ENCODE assay signal across 8 cellular contexts in the genomic region with DNA sequence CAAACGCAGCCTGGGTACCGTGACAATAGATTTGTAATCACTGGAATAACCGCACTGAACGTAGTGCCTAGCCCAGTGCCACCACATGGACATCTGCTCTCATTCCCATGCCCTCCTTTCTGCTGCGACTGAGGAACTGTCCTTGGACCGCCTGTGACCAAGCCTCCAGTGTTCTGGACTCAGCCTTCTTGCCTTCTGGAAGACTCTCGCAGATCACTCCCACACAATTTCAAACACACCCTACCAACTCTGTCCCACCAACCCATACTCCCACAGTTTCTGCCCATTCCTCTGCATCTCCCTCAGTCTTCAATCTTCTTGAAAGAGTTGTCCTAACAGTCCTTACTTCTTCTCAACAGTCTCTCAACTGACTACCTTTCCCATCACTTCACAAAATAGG. TPM values are rescaled to one million over a fixed set of nuclear protein-coding genes. Genes with fewer than 3 reads are reported as not detected.
A peak's percentile ranks its signal among the peaks of the same experiment; 100 is the strongest.
DNase-seq lines count a peak whose midpoint lies in the region; ATAC-seq, FAIRE-seq and TF ChIP-seq lines count a peak whose summit lies in the region.

No MANE protein-coding gene starts in this region.

- H2BK20ac ChIP-seq in IMR-90 (ENCODE audit: low read depth, low read length), result no peak overlapping the region

- TF ChIP-seq CTCF in IMR-90 (conservative IDR thresholded peaks at IDR 0.05; ENCODE audit: low read depth, low read length), result no peak
- no peak for TF ChIP-seq CTCF in K562 (IDR thresholded peaks at IDR 0.05 in 2 of 3, conservative IDR thresholded peaks at IDR 0.05 in 1 of 3; ENCODE audit: insufficient read depth in 2 of 3, low read depth in 1 of 3, low read length in 3 of 3)
- TF ChIP-seq CTCF in thyroid gland (IDR thresholded peaks at IDR 0.05), result no peak

- WGBS in IMR-90 (ENCODE audit: extremely low coverage in 2 of 2, insufficient read length in 1 of 2), 2 experiments, result 85% methylated on average over 6 of the region's 7 CpGs; no CpG with 5 or more reads in 1 of the 2 experiments
- WGBS in K562 (ENCODE audit: insufficient coverage, low coverage, missing lambda C conversion rate), result 18% methylated on average over 7 of the region's 7 CpGs
- 68 to 72% methylated on average over 7 of the region's 7 CpGs for WGBS in thyroid gland, 2 donors

- H3K18ac ChIP-seq in IMR-90 (ENCODE audit: low read depth, low read length), result no peak overlapping the region

- H3K27me3 Mint-ChIP-seq in stimulated activated naive CD8-positive, alpha-beta T cell treated with anti-CD3 and anti-CD28 coated beads, Interleukin-15, Interleukin-2, amounts not matched to agents 100 ng/mL and 50 ng/mL, for 24 hours, result no peaks in the 10 kb centered on the region

- no peaks in the 10 kb centered on the region for H3K9me3 Mint-ChIP-seq in stimulated activated naive CD8-positive, alpha-beta T cell treated with anti-CD3 and anti-CD28 coated beads, Interleukin-15, Interleukin-2, amounts not matched to agents 100 ng/mL and 50 ng/mL, for 24 hours

- H3K27ac ChIP-seq in IMR-90 (ENCODE audit: insufficient read depth, low read length) (no peak overlapping the region), K562 (ENCODE audit: extremely low read depth, low read depth, low read length) (peak overlapping the region; percentile 49; the same call in 2 of the 3 replicates), muscle layer of colon (ENCODE audit: low read depth, low read length) (peak overlapping the region; percentile 81), thyroid gland (peak overlapping the region in 1 of 3 donors; percentile 81)

- H3K4ac ChIP-seq in IMR-90 (ENCODE audit: low read depth, low read length), result peak overlapping the region; percentile 5; the same call in 1 of the 2 replicates

- H2BK15ac ChIP-seq in IMR-90 (ENCODE audit: low read depth, low read length), result no peak overlapping the region

- H3K4me1 ChIP-seq in IMR-90 (ENCODE audit: control insufficient read depth, insufficient read depth, low read length) (peaks cover 12% of the 10 kb centered on the region), K562 (replicated peaks in 1 of 2; ENCODE audit: control insufficient read depth in 2 of 2, insufficient read depth in 2 of 2, low read length in 2 of 2) (peaks cover 16 to 26% of the 10 kb centered on the region in 2 experiments; a peak in 4 of 5 replicates), muscle layer of colon (ENCODE audit: insufficient read depth, low read length) (peaks cover 36% of the 10 kb centered on the region), thyroid gland (peaks cover 22 to 38% of the 10 kb centered on the region in 2 donors)

- H4K20me1 ChIP-seq in IMR-90 (ENCODE audit: insufficient read depth, low read length) (peaks cover 54% of the 10 kb centered on the region), K562 (replicated peaks; ENCODE audit: control insufficient read depth, insufficient read depth, low read length) (peaks cover 24% of the 10 kb centered on the region)

- H3K56ac ChIP-seq in IMR-90 (ENCODE audit: extremely low read depth, insufficient read depth, low read length), result no peak overlapping the region

- peak overlapping the region; percentile 99 for H3K4me2 ChIP-seq in IMR-90 (ENCODE audit: low read depth, low read length)
- peak overlapping the region; percentile 92 for H3K4me2 ChIP-seq in K562 (ENCODE audit: insufficient read depth, low read length)

- dilution Hi-C loops in IMR-90 (cut with HindIII; ENCODE audit: low sequenced_read_pairs, unreplicated experiment), result no loop called here

- TF ChIP-seq EP300 in K562 (IDR thresholded peaks at IDR 0.05; ENCODE audit: low read length), result no peak

- no peak overlapping the region for H2AK9ac ChIP-seq in IMR-90 (replicated peaks; ENCODE audit: low read depth, low read length, poor library complexity)

- CTCF ChIA-PET in IMR-90 (lab: Yijun Ruan, JAX), result interaction anchor here (0.9 kb wide), 1 partner anchor 43 kb away, joined by 3 read pairs; no protein-coding TSS in a partner anchor
- CTCF ChIA-PET in K562 (lab: Yijun Ruan, JAX; ENCODE audit: low intra/inter-chr PET ratio), result no interaction called here

- H3K9ac ChIP-seq in IMR-90 (ENCODE audit: low read depth, low read length), result no peak overlapping the region
- peak overlapping the region; percentile 81 to 85; a peak in 3 of 4 replicates for H3K9ac ChIP-seq in K562 (ENCODE audit: insufficient read depth in 1 of 2, low read depth in 2 of 2, low read length in 2 of 2)
- H3K9ac ChIP-seq in muscle layer of colon (ENCODE audit: low read length), result peak overlapping the region; percentile 80

- peaks cover 21 to 64% of the 10 kb centered on the region in 2 experiments for H3K79me1 ChIP-seq in IMR-90 (ENCODE audit: low read depth in 1 of 2, low read length in 2 of 2)

- H4K91ac ChIP-seq in IMR-90 (ENCODE audit: insufficient read depth, low read depth, low read length), result no peak overlapping the region

- H3K27ac Mint-ChIP-seq in stimulated activated naive CD8-positive, alpha-beta T cell treated with anti-CD3 and anti-CD28 coated beads, Interleukin-15, Interleukin-2, amounts not matched to agents 100 ng/mL and 50 ng/mL, for 24 hours, result peak overlapping the region; percentile 98

- TF ChIP-seq RAD21 in IMR-90 (IDR thresholded peaks at IDR 0.05; ENCODE audit: low read length), result no peak
- TF ChIP-seq RAD21 in K562 (CRISPR knock-in tag; conservative IDR thresholded peaks at IDR 0.05 in 1 of 2, IDR thresholded peaks at IDR 0.05 in 1 of 2), result no peak

- no peak overlapping the region; the same call in 1 of the 2 replicates for H3K14ac ChIP-seq in IMR-90 (replicated peaks; ENCODE audit: low read depth, low read length)

- H2BK120ac ChIP-seq in IMR-90 (ENCODE audit: low read depth, low read length), result no peak overlapping the region

- H3K36me3 Mint-ChIP-seq in stimulated activated naive CD8-positive, alpha-beta T cell treated with anti-CD3 and anti-CD28 coated beads, Interleukin-15, Interleukin-2, amounts not matched to agents 100 ng/mL and 50 ng/mL, for 24 hours (ENCODE audit: low read depth), result peaks cover 44% of the 10 kb centered on the region

- H4K5ac ChIP-seq in IMR-90 (ENCODE audit: low read depth, low read length), result no peak overlapping the region

- H3K9me3 ChIP-seq in IMR-90 (ENCODE audit: control insufficient read depth, insufficient read depth, low read length), result no peaks in the 10 kb centered on the region
- H3K9me3 ChIP-seq in K562 (replicated peaks; ENCODE audit: control insufficient read depth, insufficient read depth, low read depth, low read length), result no peaks in the 10 kb centered on the region
- no peaks in the 10 kb centered on the region for H3K9me3 ChIP-seq in muscle layer of colon (ENCODE audit: low read length)
- no peaks in the 10 kb centered on the region for H3K9me3 ChIP-seq in thyroid gland

- H2AFZ ChIP-seq in IMR-90 (replicated peaks; ENCODE audit: low read length, poor library complexity) (no peak overlapping the region), K562 (ENCODE audit: low read depth, low read length) (no peak overlapping the region)

- H3K27me3 ChIP-seq in IMR-90 (ENCODE audit: control insufficient read depth, insufficient read depth, low read length), result no peaks in the 10 kb centered on the region
- H3K27me3 ChIP-seq in K562 (ENCODE audit: control insufficient read depth in 2 of 2, insufficient read depth in 2 of 2, low read length in 2 of 2), result no peaks in the 10 kb centered on the region
- H3K27me3 ChIP-seq in muscle layer of colon (ENCODE audit: control insufficient read depth in 1 of 2, insufficient read depth in 2 of 2, low read length in 2 of 2), result no peaks in the 10 kb centered on the region
- no peaks in the 10 kb centered on the region for H3K27me3 ChIP-seq in thyroid gland

- peaks cover 88% of the 10 kb centered on the region for H3K4me1 Mint-ChIP-seq in stimulated activated naive CD8-positive, alpha-beta T cell treated with anti-CD3 and anti-CD28 coated beads, Interleukin-15, Interleukin-2, amounts not matched to agents 100 ng/mL and 50 ng/mL, for 24 hours (ENCODE audit: low read depth)

- peak overlapping the region; percentile 20; the same call in 1 of the 2 replicates for H3K23ac ChIP-seq in IMR-90 (ENCODE audit: low read depth, low read length)

- no peak for DNase-seq in stimulated activated naive CD8-positive, alpha-beta T cell treated with anti-CD3 and anti-CD28 coated beads, Interleukin-15, Interleukin-2, amounts not matched to agents 100 U/mL and 50 U/mL, for 24 hours
- DNase-seq in IMR-90 (no peak), K562 (ENCODE audit: extremely low read depth in 1 of 4, low spot score in 3 of 4) (peak; percentile 19 to 41 (median 28)), mucosa of gallbladder (ENCODE audit: low spot score) (no peak), thyroid gland (no peak), frontal cortex (ENCODE audit: low spot score in 2 of 2) (no peak)

- no peaks in the 10 kb centered on the region for H3K36me3 ChIP-seq in IMR-90 (ENCODE audit: control insufficient read depth, insufficient read depth, low read length)
- peaks cover 37% of the 10 kb centered on the region for H3K36me3 ChIP-seq in K562 (ENCODE audit: control insufficient read depth, insufficient read depth, low read length)
- no peaks in the 10 kb centered on the region for H3K36me3 ChIP-seq in muscle layer of colon (ENCODE audit: insufficient read depth, low read length)
- H3K36me3 ChIP-seq in thyroid gland, result no peaks in the 10 kb centered on the region

- TF ChIP-seq POLR2A in IMR-90 (IDR thresholded peaks at IDR 0.05; ENCODE audit: low read depth, low read length) (no peak), K562 (conservative IDR thresholded peaks at IDR 0.05) (no peak), thyroid gland (IDR thresholded peaks at IDR 0.05) (no peak)

- ATAC-seq in stimulated activated naive CD8-positive, alpha-beta T cell treated with anti-CD3 and anti-CD28 coated beads, Interleukin-15, Interleukin-2, amounts not matched to agents 100 U/mL and 50 U/mL, for 24 hours, result no peak
- ATAC-seq in IMR-90 (ENCODE audit: low read depth) (no peak), K562 (peak; percentile 4; the same call in 2 of the 3 replicates)

- H3K4me3 Mint-ChIP-seq in stimulated activated naive CD8-positive, alpha-beta T cell treated with anti-CD3 and anti-CD28 coated beads, Interleukin-15, Interleukin-2, amounts not matched to agents 100 ng/mL and 50 ng/mL, for 24 hours, result peak overlapping the region; percentile 95

- peak overlapping the region; percentile 27 for H2BK5ac ChIP-seq in IMR-90 (ENCODE audit: low read depth, low read length, poor library complexity, severe bottlenecking)

- peak overlapping the region; percentile 86; the same call in 1 of the 2 replicates for H3K4me3 ChIP-seq in IMR-90 (ENCODE audit: insufficient read depth, low read depth, low read length)
- peak overlapping the region; percentile 72 for H3K4me3 ChIP-seq in K562
- H3K4me3 ChIP-seq in muscle layer of colon (ENCODE audit: low read depth in 1 of 2, low read length in 2 of 2), result peak overlapping the region in 1 of 2 donors; percentile 88
- H3K4me3 ChIP-seq in thyroid gland (replicated peaks in 1 of 3), result peak overlapping the region in 1 of 3 donors; percentile 96

- FAIRE-seq in K562 (lab: Jason Lieb, UNC) (no peak), frontal cortex (lab: Jason Lieb, UNC) (no peak)

- in situ Hi-C loops in IMR-90 (cut with MboI; ENCODE audit: low sequenced_read_pairs) (no loop called here), K562 (cut with MboI) (no loop called here)

- BruUV-seq in IMR-90 (replicated peaks; lab: Mats Ljungman, UMichigan) (no TSS peak), K562 (replicated peaks; lab: Mats Ljungman, UMichigan) (no TSS peak)

- H3K9me1 ChIP-seq in IMR-90 (ENCODE audit: insufficient read depth, low read length) (peaks cover 15% of the 10 kb centered on the region), K562 (ENCODE audit: control insufficient read depth, insufficient read depth, low read length) (no peaks in the 10 kb centered on the region)

- POLR2A ChIA-PET in IMR-90 (lab: Charles Lee; ENCODE audit: unreplicated experiment) (no interaction called here), K562 (lab: Yijun Ruan, JAX) (interaction anchor here (0.8 to 1.1 kb wide), 3 partner anchors 8 to 53 kb away, joined by 3 to 4 read pairs (median 4); no protein-coding TSS in a partner anchor)

- intact Hi-C loops in IMR-90 (cut with micrococcal nuclease), result no loop called here
- intact Hi-C loops in K562 (cut with micrococcal nuclease), result no loop called here
- intact Hi-C loops in thyroid gland (cut with DNase I), result loop anchor here (5.0 kb wide), 1 partner anchor 49 kb away; no protein-coding TSS in a partner anchor

- H3K79me2 ChIP-seq in K562 (ENCODE audit: control insufficient read depth, insufficient read depth, low read length), result peaks cover 71% of the 10 kb centered on the region

- 0 out of 2 replicates have a peak overlapping the region, but pooled peaks have one; percentile 40 for H2AK5ac ChIP-seq in IMR-90 (ENCODE audit: low read depth, low read length)

- H4K8ac ChIP-seq in IMR-90 (ENCODE audit: low read depth in 2 of 2, low read length in 2 of 2), result no peak overlapping the region

RNA-seq across cellular contexts. Expression of a gene that starts 2.1 kb away (rescaled TPM):
- total RNA-seq in IMR-90 (2012; rRNA removed) (18.6 and 26.4 TPM in 2 replicates), K562 (2014; rRNA removed) (24.1 and 25.3 TPM in 2 replicates), K562 (2014; rRNA removed; fragmentation: Illumina TruSeq; extraction: Trizol) (31.5 and 36.1 TPM in 2 replicates), K562 (2015; rRNA removed; fragmentation: Illumina TruSeq; extraction: Trizol) (23.3 and 28.3 TPM in 2 replicates), K562 (2021) (21.8 and 22.8 TPM in 2 replicates), mucosa of gallbladder (54.9 TPM), thyroid gland (10 to 100 TPM; 49.5 to 95.6 (median 68.5) TPM), frontal cortex (45.2 TPM)
- polyA plus RNA-seq in IMR-90 (2012; rRNA removed) (13.0 and 14.5 TPM in 2 replicates), K562 (2011; rRNA removed) (27.2 and 28.4 TPM in 2 replicates), K562 (2014; fragmentation: Illumina TruSeq; extraction: Trizol) (17.7 and 21.3 TPM in 2 replicates), K562 (2014; fragmentation: Nextera tagmentation; extraction: Ambion mirVana) (1 to 10 TPM; 9.0 to 9.5 TPM), K562 (2014; rRNA removed) (21.0 and 23.3 TPM in 2 replicates)
- polyA plus RNA-seq in IMR-90 (2012; cell fraction: cytosol; rRNA removed), result 6.0 and 11.0 TPM in 2 replicates
- polyA plus RNA-seq in IMR-90 (2012; cell fraction: nucleus; rRNA removed; ENCODE audit: low replicate concordance), result 24.2 and 39.6 TPM in 2 replicates
- total RNA-seq in K562 (2011; cell fraction: chromatin; rRNA removed; ENCODE audit: low replicate concordance), result 82.0 and 197 TPM in 2 replicates
- 55.7 and 63.3 TPM in 2 replicates for total RNA-seq in K562 (2011; cell fraction: nucleolus; rRNA removed)
- 101 and 175 TPM in 2 replicates for total RNA-seq in K562 (2011; cell fraction: nucleoplasm; rRNA removed)
- 8.5 and 12.5 TPM in 2 replicates for polyA plus RNA-seq in K562 (2011; cell fraction: cytosol; rRNA removed)
- polyA plus RNA-seq in K562 (2011; cell fraction: nucleus; rRNA removed), result 34.9 and 38.9 TPM in 2 replicates
- polyA plus RNA-seq in K562 (2012), result 12.4 and 17.9 TPM in 2 replicates
- 31.2 and 33.4 TPM in 2 replicates for polyA minus RNA-seq in K562 (2011; rRNA and poly(A)+ RNA removed)
- polyA minus RNA-seq in K562 (2011; cell fraction: cytosol; rRNA and poly(A)+ RNA removed), result 11.4 and 13.9 TPM in 2 replicates
- polyA minus RNA-seq in K562 (2011; cell fraction: nucleus; rRNA and poly(A)+ RNA removed), result 25.7 and 42.1 TPM in 2 replicates

RNA-seq across cellular contexts. Expression of a gene that starts 53.7 kb away (rescaled TPM):
- total RNA-seq in IMR-90 (2012; rRNA removed) (33.6 and 36.4 TPM in 2 replicates), K562 (2014; rRNA removed) (44.2 and 59.8 TPM in 2 replicates), K562 (2014; rRNA removed; fragmentation: Illumina TruSeq; extraction: Trizol) (64.2 and 70.6 TPM in 2 replicates), K562 (2015; rRNA removed; fragmentation: Illumina TruSeq; extraction: Trizol) (91.9 and 92.9 TPM in 2 replicates), K562 (2021) (61.5 and 66.2 TPM in 2 replicates), mucosa of gallbladder (67.5 TPM), thyroid gland (10 to 100 TPM; 27.5 to 41.6 (median 37.4) TPM), frontal cortex (14.3 TPM)
- polyA plus RNA-seq in IMR-90 (2012; rRNA removed) (50.3 and 55.8 TPM in 2 replicates), K562 (2011; rRNA removed) (89.1 and 105 TPM in 2 replicates), K562 (2014; fragmentation: Illumina TruSeq; extraction: Trizol) (114 and 163 TPM in 2 replicates), K562 (2014; fragmentation: Nextera tagmentation; extraction: Ambion mirVana) (10 to 100 TPM; 12.7 to 13.2 TPM), K562 (2014; rRNA removed) (54.2 and 62.2 TPM in 2 replicates)
- polyA plus RNA-seq in IMR-90 (2012; cell fraction: cytosol; rRNA removed), result 15.6 and 40.7 TPM in 2 replicates
- 19.1 and 76.4 TPM in 2 replicates for polyA plus RNA-seq in IMR-90 (2012; cell fraction: nucleus; rRNA removed; ENCODE audit: low replicate concordance)
- 56.3 and 58.9 TPM in 2 replicates for total RNA-seq in K562 (2011; cell fraction: chromatin; rRNA removed; ENCODE audit: low replicate concordance)
- 33.7 and 34.5 TPM in 2 replicates for total RNA-seq in K562 (2011; cell fraction: nucleolus; rRNA removed)
- total RNA-seq in K562 (2011; cell fraction: nucleoplasm; rRNA removed), result 34.8 and 41.8 TPM in 2 replicates
- polyA plus RNA-seq in K562 (2011; cell fraction: cytosol; rRNA removed), result 53.5 and 79.9 TPM in 2 replicates
- 150 and 160 TPM in 2 replicates for polyA plus RNA-seq in K562 (2011; cell fraction: nucleus; rRNA removed)
- 41.6 and 49.2 TPM in 2 replicates for polyA plus RNA-seq in K562 (2012)
- polyA minus RNA-seq in K562 (2011; rRNA and poly(A)+ RNA removed), result 84.0 and 119 TPM in 2 replicates
- 43.2 and 58.7 TPM in 2 replicates for polyA minus RNA-seq in K562 (2011; cell fraction: cytosol; rRNA and poly(A)+ RNA removed)
- 18.7 and 22.2 TPM in 2 replicates for polyA minus RNA-seq in K562 (2011; cell fraction: nucleus; rRNA and poly(A)+ RNA removed)

Comparison
In these comparisons a context has a peak if more than half of its experiments do, and no peak if none do; other contexts are left out.
1. DNase-seq: peak in K562 (4 of 4); none in stimulated activated naive CD8-positive, alpha-beta T cell treated with anti-CD3 and anti-CD28 coated beads, Interleukin-15, Interleukin-2, amounts not matched to agents 100 U/mL and 50 U/mL, for 24 hours (single experiment), IMR-90 (single experiment), mucosa of gallbladder (single experiment), thyroid gland (0 of 2) and frontal cortex (0 of 2).